ENCODE assay signal across 30 cellular contexts in the genomic region with DNA sequence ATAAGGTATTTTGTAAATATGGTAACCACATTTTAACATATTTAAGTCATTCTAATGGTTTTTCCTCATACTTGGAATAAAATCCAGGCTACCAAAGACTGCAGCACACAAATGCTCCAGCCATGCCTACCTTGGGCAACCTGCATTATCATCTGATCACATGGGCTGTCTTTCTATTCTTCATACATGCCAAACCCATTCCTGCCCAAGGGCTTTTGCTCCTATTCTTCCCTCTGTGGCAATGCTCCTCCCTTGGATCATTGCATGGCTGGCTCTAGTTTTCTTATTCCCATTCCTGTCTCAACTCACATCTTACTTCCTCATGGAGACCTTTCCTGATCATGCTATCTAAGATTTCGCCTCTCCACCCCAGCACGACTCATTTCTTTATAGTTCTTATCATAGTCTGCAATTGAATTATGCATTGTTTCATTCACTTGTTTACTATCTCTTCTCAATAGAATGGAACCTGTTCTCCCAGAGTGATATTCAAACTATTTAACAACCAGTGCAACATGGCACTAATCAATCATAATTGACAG. TPM values are rescaled to one million over a fixed set of nuclear protein-coding genes. Genes with fewer than 3 reads are reported as not detected.
"Had no signal": no experiment of that assay in that cellular context is flagged by ENCODE, and none has a peak within 500 bp of the region (broad histone marks: within the 10 kb centered on the region; RNA-seq: fewer than 3 reads in every experiment).

No MANE protein-coding gene starts in this region.

- ATAC-seq: gastrocnemius medialis; left lobe of liver; naive thymus-derived CD4-positive, alpha-beta T cell; psoas muscle; right cardiac atrium; stimulated activated effector memory CD8-positive, alpha-beta T cell treated with anti-CD3 and anti-CD28 coated beads, Interleukin-12 subunit alpha, Interleukin-12 subunit beta, amount 100 ng/mL, for 72 hours; upper lobe of right lung had no signal

- DNase-seq: colonic mucosa; dermis blood vessel endothelial cell; effector memory CD4-positive, alpha-beta T cell; foreskin fibroblast; gastrocnemius medialis; head of caudate nucleus; naive thymus-derived CD4-positive, alpha-beta T cell; nucleus accumbens; psoas muscle; sigmoid colon; stimulated activated CD4-positive, alpha-beta T cell treated with anti-CD3 and anti-CD28 coated beads, Interleukin-2, amount 100 ng/mL, for 24 hours; stimulated activated CD4-positive, alpha-beta T cell treated with anti-CD3 and anti-CD28 coated beads, Interleukin-4, amount 100 ng/mL, for 24 hours; stimulated activated naive CD4-positive, alpha-beta T cell treated with Interleukin-2 at 50 U/mL for 16 hours; substantia nigra; testis; tibial artery; upper lobe of right lung had no signal

- H3K9me3 Mint-ChIP-seq: nephron; stimulated activated effector memory CD8-positive, alpha-beta T cell treated with anti-CD3 and anti-CD28 coated beads, Interleukin-12 subunit alpha, Interleukin-12 subunit beta, amount 100 ng/mL, for 72 hours had no signal

- H3K27ac Mint-ChIP-seq: memory B cell; naive thymus-derived CD4-positive, alpha-beta T cell; nephron; stimulated activated effector memory CD8-positive, alpha-beta T cell treated with anti-CD3 and anti-CD28 coated beads, Interleukin-12 subunit alpha, Interleukin-12 subunit beta, amount 100 ng/mL, for 72 hours had no signal

- H3K4me3 Mint-ChIP-seq: memory B cell; naive thymus-derived CD4-positive, alpha-beta T cell; nephron; stimulated activated effector memory CD8-positive, alpha-beta T cell treated with anti-CD3 and anti-CD28 coated beads, Interleukin-12 subunit alpha, Interleukin-12 subunit beta, amount 100 ng/mL, for 72 hours had no signal

- H3K4me1 Mint-ChIP-seq: memory B cell; naive thymus-derived CD4-positive, alpha-beta T cell; nephron; stimulated activated effector memory CD8-positive, alpha-beta T cell treated with anti-CD3 and anti-CD28 coated beads, Interleukin-12 subunit alpha, Interleukin-12 subunit beta, amount 100 ng/mL, for 72 hours had no signal

- H3K4me3 ChIP-seq: colonic mucosa, gastrocnemius medialis, lung, psoas muscle, sigmoid colon, testis, tibial artery, upper lobe of right lung, vagina had no signal

- H3K36me3 Mint-ChIP-seq: memory B cell; naive thymus-derived CD4-positive, alpha-beta T cell; stimulated activated effector memory CD8-positive, alpha-beta T cell treated with anti-CD3 and anti-CD28 coated beads, Interleukin-12 subunit alpha, Interleukin-12 subunit beta, amount 100 ng/mL, for 72 hours had no signal

- H3K4me1 ChIP-seq: colonic mucosa, gastrocnemius medialis, psoas muscle, testis, tibial artery, upper lobe of right lung had no signal

- H3K36me3 ChIP-seq: colonic mucosa, gastrocnemius medialis, sigmoid colon, tibial artery, upper lobe of right lung, vagina had no signal

- H3K27me3 Mint-ChIP-seq: memory B cell had no signal

- H3K27ac ChIP-seq: colonic mucosa, gastrocnemius medialis, psoas muscle, sigmoid colon, testis, tibial artery, upper lobe of right lung, vagina had no signal

RNA-seq across cellular contexts. Expression of gene C5orf46, which starts 54.9 kb away (rescaled TPM):
- total RNA-seq: colonic mucosa; dermis blood vessel endothelial cell; gastrocnemius medialis; glomerular endothelial cell; left lobe of liver; liver; lung; mononuclear cell; naive thymus-derived CD4-positive, alpha-beta T cell; osteocyte; psoas muscle; sigmoid colon; skeletal muscle tissue; upper lobe of right lung; vagina had no signal
- polyA plus RNA-seq: esophagus; liver; lung; naive thymus-derived CD4-positive, alpha-beta T cell; psoas muscle; sigmoid colon had no signal
